In the genomic region with DNA sequence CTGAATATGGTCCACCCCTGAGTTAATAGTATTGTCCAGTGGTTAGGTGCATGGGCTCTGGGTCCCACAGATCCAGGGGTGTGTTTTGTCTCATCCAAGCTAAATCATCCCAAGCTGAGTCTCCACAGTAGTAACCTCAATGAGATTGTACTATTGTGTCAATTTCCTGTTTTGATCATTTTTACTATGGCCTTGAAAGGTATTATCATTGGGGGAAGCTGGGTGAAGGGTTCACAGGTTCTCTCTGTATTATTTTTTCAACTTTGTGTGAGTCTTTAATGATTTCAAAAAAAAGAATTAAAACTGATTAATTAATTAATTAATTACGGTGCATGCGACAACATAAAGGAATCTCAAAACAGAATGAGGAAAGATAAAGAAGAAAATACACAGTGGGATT, we compare ENCODE assay signal across 23 cellular contexts.
"Had no signal": no experiment of that assay in that cellular context is flagged by ENCODE, and none has a peak within 500 bp of the region (broad histone marks: within the 10 kb centered on the region; RNA-seq: fewer than 3 reads in every experiment).

No MANE protein-coding gene starts in this region.

- H3K9me3 ChIP-seq: colonic mucosa, esophagus muscularis mucosa, esophagus squamous epithelium, gastrocnemius medialis had no signal

- DNase-seq: colonic mucosa; cortex of kidney; dermis blood vessel endothelial cell; dorsolateral prefrontal cortex; effector CD4-positive, alpha-beta T cell; effector CD8-positive, alpha-beta T cell; effector memory CD4-positive, alpha-beta T cell; effector memory CD8-positive, alpha-beta T cell; endodermal cell; erythroblast; esophagus squamous epithelium; foreskin keratinocyte; foreskin melanocyte; gastrocnemius medialis; glutamatergic neuron; head of caudate nucleus; heart left ventricle; heart right ventricle had no signal

- H3K4me2 ChIP-seq: hepatocyte had no signal

- H3K36me3 ChIP-seq: colonic mucosa, esophagus muscularis mucosa, esophagus squamous epithelium, gastrocnemius medialis, gastroesophageal sphincter, heart left ventricle, heart right ventricle had no signal

- H3K4me1 ChIP-seq: colonic mucosa had no signal

- H2AFZ ChIP-seq: hepatocyte had no signal

- H3K27me3 ChIP-seq: colonic mucosa, esophagus muscularis mucosa, foreskin keratinocyte, gastroesophageal sphincter had no signal

- H3K79me2 ChIP-seq: hepatocyte had no signal

- H3K27ac ChIP-seq: colonic mucosa, coronary artery, dorsolateral prefrontal cortex, epithelial cell of prostate, esophagus muscularis mucosa, esophagus squamous epithelium, foreskin keratinocyte, gastrocnemius medialis, gastroesophageal sphincter, heart left ventricle, heart right ventricle had no signal

- H3K4me3 ChIP-seq: colonic mucosa, coronary artery, dorsolateral prefrontal cortex, esophagus muscularis mucosa, esophagus squamous epithelium, gastrocnemius medialis, gastroesophageal sphincter, heart left ventricle, heart right ventricle, hepatocyte had no signal
